In genomic region chr17:8300629-8301242, GRCh38 we compare ENCODE assay signal across 9 cellular contexts. TPM values are rescaled to one million over a fixed set of nuclear protein-coding genes. Genes with fewer than 3 reads are reported as not detected.
DNase-seq lines count a peak whose midpoint lies in the region; ATAC-seq and TF ChIP-seq lines count a peak whose summit lies in the region.
"Had no signal": no experiment of that assay in that cellular context is flagged by ENCODE, and none has a peak within 500 bp of the region (broad histone marks: within the 10 kb centered on the region; RNA-seq: fewer than 3 reads in every experiment).

No MANE protein-coding gene starts in this region.

- no peaks in the 10 kb centered on the region for H3K4me1 Mint-ChIP-seq in Caco-2 (ENCODE audit: low read depth, unreplicated experiment)
- H3K4me1 Mint-ChIP-seq in HFFc6 (ENCODE audit: low read depth) = peaks cover 15% of the 10 kb centered on the region
- H3K4me1 Mint-ChIP-seq in memory B cell = peaks cover 7% of the 10 kb centered on the region

- H3K27ac Mint-ChIP-seq in Caco-2 (ENCODE audit: unreplicated experiment) = no peak overlapping the region
- H3K27ac Mint-ChIP-seq in HFFc6 = no peak overlapping the region
- H3K27ac Mint-ChIP-seq in memory B cell = peak overlapping the region; percentile 22

- DNase-seq in Caco-2 (peak; percentile 45 to 48), HFFc6 (peak; percentile 62), NCI-H69 (lab: John Stamatoyannopoulos, UW) (peak; percentile 78), memory B cell (ENCODE audit: low spot score in 2 of 2) (peak; percentile 43 to 68)
- peak; percentile 50 to 57 for DNase-seq in activated CD4-positive, alpha-beta T cell treated with anti-CD3 and anti-CD28 coated beads, Interleukin-2, amount 50 U/mL, for 48 hours
- DNase-seq in effector CD8-positive, alpha-beta T cell (lab: John Stamatoyannopoulos, UW) = peak; percentile 40
- peak; percentile 23 to 39 for DNase-seq in stimulated activated CD8-positive, alpha-beta memory T cell treated with anti-CD3 and anti-CD28 coated beads, Interleukin-2, amount 100 ng/mL, for 1 hour (ENCODE audit: low read depth in 2 of 2)

- H3K4me3 Mint-ChIP-seq in Caco-2 (ENCODE audit: unreplicated experiment) (no peak overlapping the region), HFFc6 (no peak overlapping the region; the same call in 1 of the 2 replicates), memory B cell (no peak overlapping the region)

- ATAC-seq in memory B cell (ENCODE audit: low read depth) (peak; percentile 93), GM18870 (IDR thresholded peaks at IDR 0.05; ENCODE audit: unreplicated experiment) (no peak)

- no peaks in the 10 kb centered on the region for H3K9me3 Mint-ChIP-seq in Caco-2 (ENCODE audit: unreplicated experiment)
- no peaks in the 10 kb centered on the region for H3K9me3 Mint-ChIP-seq in HFFc6
- H3K9me3 Mint-ChIP-seq in memory B cell = no peaks in the 10 kb centered on the region

- no peaks in the 10 kb centered on the region for H3K9me3 ChIP-seq in Caco-2

- H3K27me3 ChIP-seq in Caco-2 (replicated peaks; ENCODE audit: control insufficient read depth, insufficient read depth, low read length) = no peaks in the 10 kb centered on the region

- intact Hi-C loops in Caco-2 (cut with micrococcal nuclease; ENCODE audit: unreplicated experiment) = loop anchor here (1.0 kb wide), 2 partner anchors 46 to 77 kb away; no protein-coding TSS in a partner anchor

- H3K36me3 Mint-ChIP-seq in Caco-2 (ENCODE audit: insufficient read depth, unreplicated experiment) (no peaks in the 10 kb centered on the region), HFFc6 (ENCODE audit: low read depth) (no peaks in the 10 kb centered on the region), memory B cell (no peaks in the 10 kb centered on the region)

- TF ChIP-seq CTCF in Caco-2 (IDR thresholded peaks at IDR 0.05; ENCODE audit: insufficient read depth in 1 of 2, low read depth in 1 of 2, low read length in 1 of 2, severe bottlenecking in 1 of 2, unreplicated experiment in 1 of 2) (peak; percentile 54 to 67), HFFc6 (IDR thresholded peaks at IDR 0.05) (peak; percentile 91)

- no peaks in the 10 kb centered on the region for H3K36me3 ChIP-seq in Caco-2 (ENCODE audit: control insufficient read depth, insufficient read depth, low read length)

- H3K4me1 ChIP-seq in Caco-2 = no peaks in the 10 kb centered on the region

- CTCF ChIA-PET in Caco-2 (lab: Charles Lee) = interaction anchor here (0.7 to 1.2 kb wide), 2 partner anchors 45 to 47 kb away, joined by 4 read pairs; no protein-coding TSS in a partner anchor

- H3K27me3 Mint-ChIP-seq in Caco-2 (ENCODE audit: insufficient read depth, unreplicated experiment) = no peaks in the 10 kb centered on the region
- no peaks in the 10 kb centered on the region; the same call in 1 of the 2 replicates for H3K27me3 Mint-ChIP-seq in HFFc6 (ENCODE audit: insufficient read depth)
- H3K27me3 Mint-ChIP-seq in memory B cell = no peaks in the 10 kb centered on the region

- BruUV-seq in Caco-2 (replicated peaks; lab: Mats Ljungman, UMichigan) = no TSS peak

- POLR2A ChIA-PET in Caco-2 (lab: Charles Lee) = no interaction called here

- H3K4me3 ChIP-seq in Caco-2 (ENCODE audit: low read depth, low read length) = no peak overlapping the region
- H3K4me3 ChIP-seq: SK-N-MC had no signal

RNA-seq across cellular contexts. Expression of gene SLC25A35, which starts 5.5 kb away (rescaled TPM):
- total RNA-seq in Caco-2 (2022) = 3.6 and 3.7 TPM in 2 replicates
- 1 to 10 TPM; 1.6 to 3.7 (median 3.1) TPM for total RNA-seq in HFFc6 (2021; fragmentation: NEBNext Ultra II Directional; extraction: Animal tissue kit (Norgen Biotek cat#: 25700))

RNA-seq across cellular contexts. Expression of gene ARHGEF15, which starts 9.3 kb away (rescaled TPM):
- total RNA-seq in Caco-2 (2022) = not detected in 2 replicates
- not detected for total RNA-seq in HFFc6 (2021; fragmentation: NEBNext Ultra II Directional; extraction: Animal tissue kit (Norgen Biotek cat#: 25700))

RNA-seq across cellular contexts. Expression of gene RANGRF, which starts 12.3 kb away (rescaled TPM):
- total RNA-seq in Caco-2 (2022) = 13.2 and 15.2 TPM in 2 replicates
- 10 to 100 TPM; 27.8 to 32.2 (median 30.9) TPM for total RNA-seq in HFFc6 (2021; fragmentation: NEBNext Ultra II Directional; extraction: Animal tissue kit (Norgen Biotek cat#: 25700))

RNA-seq across cellular contexts. Expression of gene ODF4, which starts 38.9 kb away (rescaled TPM):
- total RNA-seq in Caco-2 (2022) = not detected in 2 replicates
- not detected for total RNA-seq in HFFc6 (2021; fragmentation: NEBNext Ultra II Directional; extraction: Animal tissue kit (Norgen Biotek cat#: 25700))

RNA-seq across cellular contexts. Expression of gene PFAS, which starts 51.6 kb away (rescaled TPM):
- total RNA-seq in Caco-2 (2022) = 38.8 and 44.1 TPM in 2 replicates
- 10 to 100 TPM; 46.8 to 63.9 (median 58.8) TPM for total RNA-seq in HFFc6 (2021; fragmentation: NEBNext Ultra II Directional; extraction: Animal tissue kit (Norgen Biotek cat#: 25700))
